In genomic region chr2:69645926-69646325, GRCh38 we compare ENCODE assay signal across 1 cellular context.
TF ChIP-seq lines count a peak whose summit lies in the region.

No MANE protein-coding gene starts in this region.

TF ChIP-seq in GM23338, 12 proteins besides CTCF, POLR2A, EP300 and RAD21 (continued from another document):
- TF ChIP-seq REST (IDR thresholded peaks at IDR 0.05; ENCODE audit: unreplicated experiment), result no peak
